In the genomic region with DNA sequence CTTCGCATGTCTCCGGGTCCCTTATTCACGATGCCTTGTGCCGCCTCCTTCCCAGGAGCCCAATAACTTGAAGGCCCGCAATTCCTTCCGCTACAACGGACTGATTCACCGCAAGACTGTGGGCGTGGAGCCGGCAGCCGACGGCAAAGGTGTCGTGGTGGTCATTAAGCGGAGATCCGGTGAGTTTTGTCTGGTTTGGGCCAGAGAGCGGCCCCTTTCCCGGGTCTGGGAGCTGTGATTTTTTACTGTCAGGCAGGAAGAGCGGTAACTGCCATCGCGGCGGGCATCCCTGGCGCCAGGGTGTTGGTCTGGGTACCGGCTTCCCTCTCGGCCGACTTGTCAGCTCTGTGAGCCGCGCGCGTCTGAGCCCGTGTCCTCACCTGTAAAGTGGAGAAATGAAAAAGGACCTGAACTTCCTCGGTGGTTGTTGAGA, we compare ENCODE assay signal across 8 cellular contexts. TPM values are rescaled to one million over a fixed set of nuclear protein-coding genes. Genes with fewer than 3 reads are reported as not detected.
DNase-seq lines count a peak whose midpoint lies in the region; ATAC-seq and TF ChIP-seq lines count a peak whose summit lies in the region.

No MANE protein-coding gene starts in this region.

- H3K27ac Mint-ChIP-seq in stimulated activated naive CD8-positive, alpha-beta T cell treated with anti-CD3 and anti-CD28 coated beads, Interleukin-15, Interleukin-2, amounts not matched to agents 100 ng/mL and 50 ng/mL, for 24 hours = peak overlapping the region; percentile 100
- peak overlapping the region; percentile 97 for H3K27ac Mint-ChIP-seq in mesothelial cell of epicardium

- H3K36me3 ChIP-seq in brain microvascular endothelial cell (replicated peaks) (peaks cover 42% of the 10 kb centered on the region), aorta (ENCODE audit: control insufficient read depth in 1 of 2, insufficient read depth in 2 of 2, low read length in 1 of 2) (no peaks in the 10 kb centered on the region)

- H3K9me3 Mint-ChIP-seq in stimulated activated naive CD8-positive, alpha-beta T cell treated with anti-CD3 and anti-CD28 coated beads, Interleukin-15, Interleukin-2, amounts not matched to agents 100 ng/mL and 50 ng/mL, for 24 hours = no peaks in the 10 kb centered on the region
- no peaks in the 10 kb centered on the region for H3K9me3 Mint-ChIP-seq in mesothelial cell of epicardium

- H3K27me3 ChIP-seq in brain microvascular endothelial cell (replicated peaks) = no peaks in the 10 kb centered on the region
- H3K27me3 ChIP-seq in aorta (ENCODE audit: control insufficient read depth in 1 of 2, insufficient read depth in 2 of 2, low read length in 1 of 2) = peaks cover 0 to 2% of the 10 kb centered on the region in 2 donors

- no peaks in the 10 kb centered on the region for H3K4me1 ChIP-seq in aorta (ENCODE audit: control insufficient read depth in 1 of 2, insufficient read depth in 2 of 2, low read length in 2 of 2)

- peaks cover 66% of the 10 kb centered on the region for H3K4me1 Mint-ChIP-seq in stimulated activated naive CD8-positive, alpha-beta T cell treated with anti-CD3 and anti-CD28 coated beads, Interleukin-15, Interleukin-2, amounts not matched to agents 100 ng/mL and 50 ng/mL, for 24 hours (ENCODE audit: low read depth)
- H3K4me1 Mint-ChIP-seq in mesothelial cell of epicardium = peaks cover 55% of the 10 kb centered on the region

- H3K27ac ChIP-seq in brain microvascular endothelial cell (no peak overlapping the region), aorta (ENCODE audit: low read depth in 1 of 2, low read length in 2 of 2) (no peak overlapping the region)

- in situ Hi-C loops in brain microvascular endothelial cell (cut with HindIII; ENCODE audit: low pct_ligation_motif_present, low sequenced_read_pairs) = loop anchor here (25.0 kb wide), 1 partner anchor 226 kb away; a partner anchor contains a TSS

- H3K36me3 Mint-ChIP-seq in stimulated activated naive CD8-positive, alpha-beta T cell treated with anti-CD3 and anti-CD28 coated beads, Interleukin-15, Interleukin-2, amounts not matched to agents 100 ng/mL and 50 ng/mL, for 24 hours (ENCODE audit: low read depth) = peaks cover 51% of the 10 kb centered on the region
- peaks cover 20% of the 10 kb centered on the region for H3K36me3 Mint-ChIP-seq in mesothelial cell of epicardium

- peak overlapping the region; percentile 100 for H3K4me3 Mint-ChIP-seq in stimulated activated naive CD8-positive, alpha-beta T cell treated with anti-CD3 and anti-CD28 coated beads, Interleukin-15, Interleukin-2, amounts not matched to agents 100 ng/mL and 50 ng/mL, for 24 hours
- peak overlapping the region; percentile 99 for H3K4me3 Mint-ChIP-seq in mesothelial cell of epicardium

- ATAC-seq in stimulated activated naive CD8-positive, alpha-beta T cell treated with anti-CD3 and anti-CD28 coated beads, Interleukin-15, Interleukin-2, amounts not matched to agents 100 U/mL and 50 U/mL, for 24 hours = no peak
- ATAC-seq in aorta (ENCODE audit: low FRiP score) (no peak), HG03354 (IDR thresholded peaks at IDR 0.05; ENCODE audit: poor library complexity, severe bottlenecking, unreplicated experiment) (no peak), GM18909 (IDR thresholded peaks at IDR 0.05; ENCODE audit: poor library complexity, unreplicated experiment) (no peak)

- intact Hi-C loops in aorta (cut with DNase I) = no loop called here

- 1 to 2% methylated on average over 31 of the region's 31 CpGs for WGBS in aorta, 2 donors

- H3K9me3 ChIP-seq in aorta (ENCODE audit: control insufficient read depth, low read length) = no peaks in the 10 kb centered on the region

- DNase-seq in stimulated activated naive CD8-positive, alpha-beta T cell treated with anti-CD3 and anti-CD28 coated beads, Interleukin-15, Interleukin-2, amounts not matched to agents 100 U/mL and 50 U/mL, for 24 hours = no peak
- DNase-seq in brain microvascular endothelial cell (no peak), mesothelial cell of epicardium (ENCODE audit: low spot score in 2 of 2, unreplicated experiment in 2 of 2) (no peak), aorta (no peak), Kasumi-1 (lab: John Stamatoyannopoulos, UW) (no peak)

- no peaks in the 10 kb centered on the region for H3K27me3 Mint-ChIP-seq in stimulated activated naive CD8-positive, alpha-beta T cell treated with anti-CD3 and anti-CD28 coated beads, Interleukin-15, Interleukin-2, amounts not matched to agents 100 ng/mL and 50 ng/mL, for 24 hours
- no peaks in the 10 kb centered on the region for H3K27me3 Mint-ChIP-seq in mesothelial cell of epicardium (ENCODE audit: low read depth)

- H3K4me3 ChIP-seq in brain microvascular endothelial cell (ENCODE audit: low read depth, low read length) (peak overlapping the region; percentile 99), aorta (ENCODE audit: low read length in 2 of 2) (peak overlapping the region; percentile 66 to 76)

- TF ChIP-seq CTCF in brain microvascular endothelial cell (IDR thresholded peaks at IDR 0.05; ENCODE audit: low read depth, low read length, missing control alignments) (no peak), mesothelial cell of epicardium (IDR thresholded peaks at IDR 0.05; ENCODE audit: unreplicated experiment) (no peak)

RNA-seq across cellular contexts. Expression of a gene that starts 0.8 kb away (rescaled TPM):
- total RNA-seq in mesothelial cell of epicardium (1,773 to 1,819 TPM (median 1,790 TPM) in 3 replicates), aorta (1,000 to 10,000 TPM in 1 of 2 donors, 100 to 1,000 TPM in 1; 841 to 1,022 TPM)
- 1,000 to 10,000 TPM; 1,298 to 1,335 TPM for polyA plus RNA-seq in aorta

RNA-seq across cellular contexts. Expression of a gene that starts 2.4 kb away (rescaled TPM):
- total RNA-seq in mesothelial cell of epicardium = 2.3 to 2.9 TPM (median 2.3 TPM) in 3 replicates
- total RNA-seq in aorta = 1 to 10 TPM in 1 of 2 donors, under 1 TPM in 1; 0.94 to 2.4 TPM
- not detected for polyA plus RNA-seq in aorta

RNA-seq across cellular contexts. Expression of a gene that starts 9.9 kb away (rescaled TPM):
- total RNA-seq in mesothelial cell of epicardium (2.2 to 2.4 TPM (median 2.4 TPM) in 3 replicates), aorta (not detected)
- not detected for polyA plus RNA-seq in aorta

RNA-seq across cellular contexts. Expression of a gene that starts 16.3 kb away (rescaled TPM):
- total RNA-seq in mesothelial cell of epicardium (10.0 to 12.9 TPM (median 11.6 TPM) in 3 replicates), aorta (under 1 TPM; 0.23 to 0.27 TPM)
- polyA plus RNA-seq in aorta = 1 to 10 TPM in 1 of 2 donors, not detected in 1; 2.1 TPM

RNA-seq across cellular contexts. Expression of a gene that starts 21.1 kb away (rescaled TPM):
- total RNA-seq in mesothelial cell of epicardium = 65.3 to 77.0 TPM (median 73.2 TPM) in 3 replicates
- 10 to 100 TPM; 13.2 to 26.8 TPM for total RNA-seq in aorta
- polyA plus RNA-seq in aorta = 1 to 10 TPM; 7.0 to 8.4 TPM
